Comparison of ENCODE assay signal across 8 cellular contexts in the genomic region with DNA sequence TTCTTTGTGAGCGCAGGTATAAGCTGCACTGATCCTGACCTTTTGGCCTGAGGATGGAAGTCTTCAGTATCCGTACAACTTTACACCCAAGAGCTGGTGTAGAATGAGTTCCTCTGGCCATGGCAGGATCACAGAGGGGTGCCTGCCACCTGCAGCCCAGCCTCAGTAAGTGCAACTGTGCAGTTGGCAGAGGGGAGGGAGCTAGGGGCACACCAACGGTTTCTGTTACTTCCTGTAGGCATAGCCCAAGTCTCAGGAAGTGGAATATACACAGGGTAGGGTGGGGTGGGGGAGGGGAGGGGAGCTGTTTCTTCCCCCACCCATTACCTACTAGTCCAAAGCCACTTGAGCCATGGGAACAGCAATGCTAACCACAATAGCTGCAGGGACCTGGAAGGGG.
A peak's percentile ranks its signal among the peaks of the same experiment; 100 is the strongest.
DNase-seq lines count a peak whose midpoint lies in the region; ATAC-seq and TF ChIP-seq lines count a peak whose summit lies in the region.

No MANE protein-coding gene starts in this region.

- peak; percentile 55 for TF ChIP-seq CTCF in cardiac fibroblast (IDR thresholded peaks at IDR 0.05; ENCODE audit: low read depth, low read length)
- TF ChIP-seq CTCF in lower lobe of right lung (IDR thresholded peaks at IDR 0.05), result peak; percentile 50

- H3K36me3 ChIP-seq in lower lobe of right lung, result no peaks in the 10 kb centered on the region

- DNase-seq in NCI-H1417 (lab: John Stamatoyannopoulos, UW) (peak in 2 of 3 experiments; percentile 20 to 31), NCI-H1417 treated with DMSO at 0.1 percent for 48 hours (lab: John Stamatoyannopoulos, UW) (no peak), SK-N-DZ (ENCODE audit: low spot score) (peak; percentile 55), cardiac fibroblast (ENCODE audit: low read depth in 2 of 2) (peak; percentile 32 to 63), lower lobe of right lung (no peak), dedifferentiated amniotic fluid mesenchymal stem cell (ENCODE audit: extremely low spot score) (no peak)
- DNase-seq in stimulated activated naive CD8-positive, alpha-beta T cell treated with anti-CD3 and anti-CD28 coated beads, Interleukin-15, amount 100 ng/mL, for 72 hours, result peak; percentile 53 to 75

- H3K4me1 ChIP-seq in lower lobe of right lung, result no peaks in the 10 kb centered on the region

- peak overlapping the region; percentile 19 to 85 for H3K27ac Mint-ChIP-seq in stimulated activated naive CD8-positive, alpha-beta T cell treated with anti-CD3 and anti-CD28 coated beads, Interleukin-15, amount 100 ng/mL, for 72 hours

- H3K4me3 Mint-ChIP-seq in stimulated activated naive CD8-positive, alpha-beta T cell treated with anti-CD3 and anti-CD28 coated beads, Interleukin-15, amount 100 ng/mL, for 72 hours, result no peak overlapping the region

- H3K27me3 ChIP-seq in lower lobe of right lung (ENCODE audit: low read depth), result no peaks in the 10 kb centered on the region

- no peak overlapping the region for H3K4me3 ChIP-seq in cardiac fibroblast (replicated peaks in 1 of 2; ENCODE audit: low read depth in 2 of 2, low read length in 2 of 2)
- H3K4me3 ChIP-seq in lower lobe of right lung, result no peak overlapping the region

- H3K9me3 ChIP-seq in lower lobe of right lung, result no peaks in the 10 kb centered on the region

- H3K27ac ChIP-seq in lower lobe of right lung, result no peak overlapping the region

- no peaks in the 10 kb centered on the region for H3K9me3 Mint-ChIP-seq in stimulated activated naive CD8-positive, alpha-beta T cell treated with anti-CD3 and anti-CD28 coated beads, Interleukin-15, amount 100 ng/mL, for 72 hours

- no peaks in the 10 kb centered on the region for H3K27me3 Mint-ChIP-seq in stimulated activated naive CD8-positive, alpha-beta T cell treated with anti-CD3 and anti-CD28 coated beads, Interleukin-15, amount 100 ng/mL, for 72 hours

- ATAC-seq in HG03354 (IDR thresholded peaks at IDR 0.05; ENCODE audit: poor library complexity, severe bottlenecking, unreplicated experiment) (peak; percentile 98), lower lobe of right lung (peak; percentile 89 to 90)
- ATAC-seq in stimulated activated naive CD8-positive, alpha-beta T cell treated with anti-CD3 and anti-CD28 coated beads, Interleukin-15, amount 100 ng/mL, for 72 hours, result peak; percentile 98

- H3K4me1 Mint-ChIP-seq in stimulated activated naive CD8-positive, alpha-beta T cell treated with anti-CD3 and anti-CD28 coated beads, Interleukin-15, amount 100 ng/mL, for 72 hours, result peaks cover 41% of the 10 kb centered on the region

- intact Hi-C loops in lower lobe of right lung (cut with DNase I), result no loop called here

Comparison
In these comparisons a context has a peak if more than half of its experiments do, and no peak if none do; other contexts are left out.
1. DNase-seq: peak in NCI-H1417 (2 of 3), SK-N-DZ (single experiment), cardiac fibroblast (2 of 2) and stimulated activated naive CD8-positive, alpha-beta T cell treated with anti-CD3 and anti-CD28 coated beads, Interleukin-15, amount 100 ng/mL, for 72 hours (2 of 2); none in NCI-H1417 treated with DMSO at 0.1 percent for 48 hours (single experiment), lower lobe of right lung (single experiment) and dedifferentiated amniotic fluid mesenchymal stem cell (single experiment).
2. Peak in every context shown above with its lines, with median percentiles within 50 percentile points of each other: ATAC-seq.